In the genomic region with DNA sequence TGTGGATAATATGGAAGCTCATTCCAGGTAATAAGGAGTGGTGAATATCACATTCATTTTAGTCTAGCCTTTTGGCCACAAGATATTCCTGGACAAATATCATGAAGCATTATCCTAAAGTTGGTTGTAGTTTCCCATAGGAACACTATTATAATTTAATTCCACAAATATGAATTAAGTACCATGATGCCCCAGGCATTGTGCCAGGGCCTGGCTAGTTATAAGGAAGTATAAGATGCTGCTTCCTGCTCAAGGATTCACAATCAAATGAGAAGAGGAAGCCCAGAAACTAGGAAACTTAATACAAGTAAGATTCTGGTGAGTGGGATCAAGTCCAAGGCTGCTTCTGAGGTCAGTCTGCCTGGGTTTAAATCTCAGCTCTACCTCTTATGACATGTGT, we compare ENCODE assay signal across 38 cellular contexts. TPM values are rescaled to one million over a fixed set of nuclear protein-coding genes. Genes with fewer than 3 reads are reported as not detected.
"Had no signal": no experiment of that assay in that cellular context is flagged by ENCODE, and none has a peak within 500 bp of the region (broad histone marks: within the 10 kb centered on the region; RNA-seq: fewer than 3 reads in every experiment).

No MANE protein-coding gene starts in this region.

- H3K27me3 ChIP-seq: adrenal gland, body of pancreas, brain microvascular endothelial cell, breast epithelium had no signal

- H3K27ac Mint-ChIP-seq: activated CD4-positive, alpha-beta memory T cell treated with anti-CD3 and anti-CD28 coated beads for 36 hours; activated CD4-positive, alpha-beta T cell treated with anti-CD3 and anti-CD28 coated beads, Interleukin-2, amount 10 ng/mL, durations not matched to agents 24 days and 14 days; activated CD8-positive, alpha-beta T cell treated with anti-CD3 and anti-CD28 coated beads for 36 hours; activated naive CD4-positive, alpha-beta T cell treated with anti-CD3 and anti-CD28 coated beads for 36 hours; activated naive CD4-positive, alpha-beta T cell treated with anti-CD3 and anti-CD28 coated beads, Interleukin-2, amount 50 U/mL, for 72 hours; activated naive CD8-positive, alpha-beta T cell treated with anti-CD3 and anti-CD28 coated beads for 36 hours; activated T-helper 1 cell treated with anti-CD3 and anti-CD28 coated beads, Interleukin-12 subunit alpha, Interleukin-12 subunit beta, Interleukin-2, Interleukin-4 antibody, amounts not matched to agents 30 ng/mL and 10 ng/mL and 1 ng/mL, durations not matched to agents 14 hours and 24 hours and 36 hours; activated T-helper 17 cell treated with anti-CD3 and anti-CD28 coated beads, Interleukin-2, amount 50 U/mL, for 72 hours; T-helper 1 cell treated with Interleukin-12 subunit alpha and Interleukin-12 subunit beta and Interleukin-4 antibody, amounts not matched to agents 30 μg/mL and 1 μg/mL, for 36 hours; T-helper 2 cell treated with Interferon-gamma antibody and Interleukin-4, amounts not matched to agents 5 μg/mL and 100 μg/mL, for 36 hours; WTC11 had no signal

- H3K27me3 Mint-ChIP-seq: activated CD4-positive, alpha-beta memory T cell treated with anti-CD3 and anti-CD28 coated beads for 36 hours; activated CD4-positive, alpha-beta T cell treated with anti-CD3 and anti-CD28 coated beads, Interleukin-2, amount 10 ng/mL, durations not matched to agents 24 days and 14 days; activated CD8-positive, alpha-beta T cell treated with anti-CD3 and anti-CD28 coated beads for 36 hours; activated naive CD8-positive, alpha-beta T cell treated with anti-CD3 and anti-CD28 coated beads for 36 hours; activated T-helper 17 cell treated with anti-CD3 and anti-CD28 coated beads, Interleukin-2, amount 50 U/mL, for 72 hours had no signal

- H3K9me3 ChIP-seq: adrenal gland, body of pancreas, breast epithelium had no signal

- ATAC-seq: activated CD8-positive, alpha-beta T cell treated with anti-CD3 and anti-CD28 coated beads for 36 hours; activated naive CD4-positive, alpha-beta T cell treated with anti-CD3 and anti-CD28 coated beads, Interleukin-2, amount 50 U/mL, for 72 hours; activated T-helper 17 cell treated with anti-CD3 and anti-CD28 coated beads, Interleukin-2, amount 50 U/mL, for 72 hours; body of pancreas; WTC11 had no signal

- H3K27ac ChIP-seq: adrenal gland, body of pancreas, brain microvascular endothelial cell, breast epithelium, WERI-Rb-1 had no signal

- H3K9me3 Mint-ChIP-seq: activated naive CD8-positive, alpha-beta T cell treated with anti-CD3 and anti-CD28 coated beads for 36 hours had no signal

- H3K36me3 Mint-ChIP-seq: activated CD4-positive, alpha-beta memory T cell treated with anti-CD3 and anti-CD28 coated beads for 36 hours; activated naive CD8-positive, alpha-beta T cell treated with anti-CD3 and anti-CD28 coated beads for 36 hours; WTC11 had no signal

- H3K4me1 Mint-ChIP-seq: activated CD4-positive, alpha-beta T cell treated with anti-CD3 and anti-CD28 coated beads, Interleukin-2, amount 10 ng/mL, durations not matched to agents 24 days and 14 days; activated naive CD8-positive, alpha-beta T cell treated with anti-CD3 and anti-CD28 coated beads for 36 hours; activated T-helper 17 cell treated with anti-CD3 and anti-CD28 coated beads, Interleukin-2, amount 50 U/mL, for 72 hours; WTC11 had no signal

- H3K4me3 ChIP-seq: adrenal gland, body of pancreas, breast epithelium had no signal

- H3K4me1 ChIP-seq: adrenal gland, body of pancreas, breast epithelium had no signal

- DNase-seq: activated CD4-positive, alpha-beta memory T cell treated with anti-CD3 and anti-CD28 coated beads for 36 hours; activated CD4-positive, alpha-beta T cell treated with anti-CD3 and anti-CD28 coated beads for 4 hours; activated CD4-positive, alpha-beta T cell treated with anti-CD3 and anti-CD28 coated beads, Interleukin-2, amount 10 ng/mL, durations not matched to agents 24 days and 14 days; activated CD4-positive, alpha-beta T cell treated with anti-CD3 and anti-CD28 coated beads, Interleukin-2, amount 50 U/mL, for 1 hour; activated CD4-positive, alpha-beta T cell treated with anti-CD3 and anti-CD28 coated beads, Interleukin-2, amount 50 U/mL, for 4 hours; activated CD4-positive, CD25-positive, alpha-beta regulatory T cell treated with anti-CD3 and anti-CD28 coated beads, Interleukin-2, amount 50 U/mL, for 72 hours; activated CD8-positive, alpha-beta memory T cell treated with anti-CD3 and anti-CD28 coated beads, Interleukin-2, amount 50 U/mL, for 4 hours; activated CD8-positive, alpha-beta T cell treated with anti-CD3 and anti-CD28 coated beads for 36 hours; activated effector memory CD4-positive, alpha-beta T cell treated with anti-CD3 and anti-CD28 coated beads, Interleukin-2, amount 50 U/mL, for 16 hours; activated gamma-delta T cell treated with Interleukin-2 at 50 U/mL for 16 hours; activated naive CD4-positive, alpha-beta T cell; activated naive CD4-positive, alpha-beta T cell treated with anti-CD3 and anti-CD28 coated beads for 36 hours; activated naive CD4-positive, alpha-beta T cell treated with anti-CD3 and anti-CD28 coated beads, Interleukin-2, amount 50 U/mL, for 16 hours; activated naive CD8-positive, alpha-beta T cell treated with anti-CD3 and anti-CD28 coated beads for 36 hours; activated T-cell treated with anti-CD3 and anti-CD28 coated beads for 4 hours; activated T-cell treated with anti-CD3 and anti-CD28 coated beads, Interleukin-2, amount 50 U/mL, for 1 hour; activated T-cell treated with anti-CD3 and anti-CD28 coated beads, Interleukin-2, amount 50 U/mL, for 48 hours; amniotic stem cell; aorta; brain microvascular endothelial cell; central memory CD4-positive, alpha-beta T cell; T-helper 1 cell; T-helper 2 cell; T-helper 9 cell; WERI-Rb-1 had no signal

- H3K36me3 ChIP-seq: adrenal gland, brain microvascular endothelial cell, breast epithelium, WERI-Rb-1 had no signal

- FAIRE-seq: astrocyte had no signal

- H3K4me3 Mint-ChIP-seq: activated CD4-positive, alpha-beta memory T cell treated with anti-CD3 and anti-CD28 coated beads for 36 hours; activated CD4-positive, alpha-beta T cell treated with anti-CD3 and anti-CD28 coated beads, Interleukin-2, amount 10 ng/mL, durations not matched to agents 24 days and 14 days; activated CD8-positive, alpha-beta T cell treated with anti-CD3 and anti-CD28 coated beads for 36 hours; activated naive CD4-positive, alpha-beta T cell treated with anti-CD3 and anti-CD28 coated beads for 36 hours; activated naive CD8-positive, alpha-beta T cell treated with anti-CD3 and anti-CD28 coated beads for 36 hours; activated T-helper 1 cell treated with anti-CD3 and anti-CD28 coated beads, Interleukin-12 subunit alpha, Interleukin-12 subunit beta, Interleukin-2, Interleukin-4 antibody, amounts not matched to agents 30 ng/mL and 10 ng/mL and 1 ng/mL, durations not matched to agents 14 hours and 24 hours and 36 hours; activated T-helper 17 cell treated with anti-CD3 and anti-CD28 coated beads, Interleukin-2, amount 50 U/mL, for 72 hours; T-helper 1 cell treated with Interleukin-12 subunit alpha and Interleukin-12 subunit beta and Interleukin-4 antibody, amounts not matched to agents 30 μg/mL and 1 μg/mL, for 36 hours; T-helper 2 cell treated with Interferon-gamma antibody and Interleukin-4, amounts not matched to agents 5 μg/mL and 100 μg/mL, for 36 hours; WTC11 had no signal

RNA-seq across cellular contexts. Expression of gene ZP4, which starts 30.6 kb away (rescaled TPM):
- total RNA-seq: activated CD4-positive, alpha-beta memory T cell treated with anti-CD3 and anti-CD28 coated beads for 36 hours; activated CD4-positive, alpha-beta T cell treated with anti-CD3 and anti-CD28 coated beads, Interleukin-2, amount 10 ng/mL, durations not matched to agents 24 days and 14 days; activated CD8-positive, alpha-beta memory T cell treated with anti-CD3 and anti-CD28 coated beads for 36 hours; activated CD8-positive, alpha-beta T cell treated with anti-CD3 and anti-CD28 coated beads for 36 hours; activated naive CD4-positive, alpha-beta T cell treated with anti-CD3 and anti-CD28 coated beads for 36 hours; activated naive CD4-positive, alpha-beta T cell treated with anti-CD3 and anti-CD28 coated beads, Interleukin-2, amount 50 U/mL, for 72 hours; activated naive CD8-positive, alpha-beta T cell treated with anti-CD3 and anti-CD28 coated beads for 36 hours; activated T-helper 1 cell treated with anti-CD3 and anti-CD28 coated beads, Interleukin-12 subunit alpha, Interleukin-12 subunit beta, Interleukin-2, Interleukin-4 antibody, amounts not matched to agents 30 ng/mL and 10 ng/mL and 1 ng/mL, durations not matched to agents 14 hours and 24 hours and 36 hours; activated T-helper 17 cell treated with anti-CD3 and anti-CD28 coated beads, Interleukin-2, amount 50 U/mL, for 72 hours; adrenal gland; aorta; body of pancreas; breast epithelium; cardiac septum; cerebellum; WTC11 had no signal
